Comparison of ENCODE assay signal across 8 cellular contexts in genomic region chr20:1118004-1118335, GRCh38. TPM values are rescaled to one million over a fixed set of nuclear protein-coding genes. Genes with fewer than 3 reads are reported as not detected.
A peak's percentile ranks its signal among the peaks of the same experiment; 100 is the strongest.
DNase-seq lines count a peak whose midpoint lies in the region; ATAC-seq and TF ChIP-seq lines count a peak whose summit lies in the region.

No MANE protein-coding gene starts in this region.

- peaks cover 0 to 16% (median 4%) of the 10 kb centered on the region in 3 experiments for H3K36me3 ChIP-seq in naive thymus-derived CD4-positive, alpha-beta T cell (ENCODE audit: control insufficient read depth in 2 of 3, insufficient read depth in 3 of 3, low read length in 3 of 3)

- H3K4me3 ChIP-seq in AG04449 (ENCODE audit: low read depth, low read length) = peak overlapping the region; percentile 99
- H3K4me3 ChIP-seq in choroid plexus epithelial cell (ENCODE audit: low read depth, low read length) = peak overlapping the region; percentile 79
- H3K4me3 ChIP-seq in naive thymus-derived CD4-positive, alpha-beta T cell (ENCODE audit: low read length) = peak overlapping the region; percentile 98

- intact Hi-C loops in naive thymus-derived CD4-positive, alpha-beta T cell (cut with micrococcal nuclease) = loop anchor here (1.0 to 5.0 kb wide), 15 partner anchors 10 to 1352 kb away; partner anchors contain the start of genes CSNK2A1 (in 2 of the 2), FAM110A (in 2 of the 2), RAD21L1 (in 2 of the 2) and SNPH (in 2 of the 2)

- peaks cover 43 to 52% (median 45%) of the 10 kb centered on the region in 3 donors for H3K4me1 Mint-ChIP-seq in IgD-negative memory B cell
- H3K4me1 Mint-ChIP-seq in naive thymus-derived CD4-positive, alpha-beta T cell = peaks cover 44 to 62% (median 56%) of the 10 kb centered on the region in 7 donors

- peak overlapping the region; percentile 89 to 98 (median 93) for H3K27ac Mint-ChIP-seq in IgD-negative memory B cell
- H3K27ac Mint-ChIP-seq in naive thymus-derived CD4-positive, alpha-beta T cell = peak overlapping the region; percentile 81 to 97 (median 94)

- DNase-seq in AG04449 (ENCODE audit: low read depth, low spot score) (no peak), choroid plexus epithelial cell (ENCODE audit: low read depth) (no peak), NOMO-1 (lab: John Stamatoyannopoulos, UW; ENCODE audit: unreplicated experiment in 2 of 2) (no peak), 8988T (no peak), NCI-H1105 (lab: John Stamatoyannopoulos, UW) (no peak)
- no peak for DNase-seq in naive thymus-derived CD4-positive, alpha-beta T cell
- DNase-seq in stimulated activated CD8-positive, alpha-beta memory T cell treated with anti-CD3 and anti-CD28 coated beads, Interleukin-4, amount 100 ng/mL, for 48 hours = no peak

- H3K27ac ChIP-seq in naive thymus-derived CD4-positive, alpha-beta T cell (ENCODE audit: low read depth, low read length) = peak overlapping the region; percentile 85

- peaks cover 7% of the 10 kb centered on the region for H3K36me3 Mint-ChIP-seq in IgD-negative memory B cell
- H3K36me3 Mint-ChIP-seq in naive thymus-derived CD4-positive, alpha-beta T cell = peaks cover 12 to 24% (median 24%) of the 10 kb centered on the region in 5 donors

- POLR2A ChIA-PET in AG04449 (lab: Yijun Ruan, JAX) = no interaction called here
- POLR2A ChIA-PET in naive thymus-derived CD4-positive, alpha-beta T cell (lab: Charles Lee) = interaction anchor here (1.1 to 1.7 kb wide), 2 partner anchors 284 to 348 kb away, joined by 3 to 4 read pairs; partner anchors contain the start of genes FAM110A and NSFL1C

- no peaks in the 10 kb centered on the region for H3K27me3 Mint-ChIP-seq in IgD-negative memory B cell
- H3K27me3 Mint-ChIP-seq in naive thymus-derived CD4-positive, alpha-beta T cell = no peaks in the 10 kb centered on the region

- no peaks in the 10 kb centered on the region for H3K27me3 ChIP-seq in naive thymus-derived CD4-positive, alpha-beta T cell (ENCODE audit: control insufficient read depth in 2 of 2, insufficient read depth in 2 of 2, low read length in 2 of 2)

- CTCF ChIA-PET in AG04449 (lab: Yijun Ruan, JAX) = interaction anchor here (1.0 to 4.8 kb wide), 3 partner anchors 10 to 350 kb away, joined by 3 to 38 read pairs (median 3); no protein-coding TSS in a partner anchor
- CTCF ChIA-PET in naive thymus-derived CD4-positive, alpha-beta T cell (lab: Charles Lee) = interaction anchor here (0.8 kb wide), 1 partner anchor 9 kb away, joined by 5 read pairs; no protein-coding TSS in a partner anchor

- H3K4me3 Mint-ChIP-seq in IgD-negative memory B cell = peak overlapping the region; percentile 94 to 99 (median 98)
- peak overlapping the region; percentile 92 to 97 (median 94) for H3K4me3 Mint-ChIP-seq in naive thymus-derived CD4-positive, alpha-beta T cell

- TF ChIP-seq CTCF in AG04449 (IDR thresholded peaks at IDR 0.05; ENCODE audit: insufficient read depth, low read length, missing control alignments) (no peak), choroid plexus epithelial cell (conservative IDR thresholded peaks at IDR 0.05; ENCODE audit: low read depth, low read length) (no peak)

- peaks cover 40 to 45% of the 10 kb centered on the region in 2 donors for H3K4me1 ChIP-seq in naive thymus-derived CD4-positive, alpha-beta T cell (ENCODE audit: control insufficient read depth in 2 of 2, insufficient read depth in 2 of 2, low read length in 2 of 2)

- H3K9me3 Mint-ChIP-seq in IgD-negative memory B cell = no peaks in the 10 kb centered on the region
- H3K9me3 Mint-ChIP-seq in naive thymus-derived CD4-positive, alpha-beta T cell = peaks cover 0 to 3% (median 0%) of the 10 kb centered on the region in 11 donors

- no peak for ATAC-seq in naive thymus-derived CD4-positive, alpha-beta T cell

- no peaks in the 10 kb centered on the region for H3K9me3 ChIP-seq in naive thymus-derived CD4-positive, alpha-beta T cell (ENCODE audit: control insufficient read depth in 2 of 3, low read length in 3 of 3)

RNA-seq across cellular contexts. Expression of gene PSMF1, which starts 0.4 kb away (rescaled TPM):
- polyA plus RNA-seq in IgD-negative memory B cell = 163 TPM
- 100 to 1,000 TPM in 4 of 5 experiments, 10 to 100 TPM in 1; 88.7 to 157 (median 114) TPM for total RNA-seq in naive thymus-derived CD4-positive, alpha-beta T cell
- 100 to 1,000 TPM; 127 to 140 TPM for polyA plus RNA-seq in naive thymus-derived CD4-positive, alpha-beta T cell
